Comparison of ENCODE assay signal across 10 cellular contexts in genomic region chr14:91398192-91398591, GRCh38. TPM values are rescaled to one million over a fixed set of nuclear protein-coding genes. Genes with fewer than 3 reads are reported as not detected.
DNase-seq lines count a peak whose midpoint lies in the region; ATAC-seq, FAIRE-seq and TF ChIP-seq lines count a peak whose summit lies in the region.
"Had no signal": no experiment of that assay in that cellular context is flagged by ENCODE, and none has a peak within 500 bp of the region (broad histone marks: within the 10 kb centered on the region; RNA-seq: fewer than 3 reads in every experiment).

No MANE protein-coding gene starts in this region.

- H3K36me3 Mint-ChIP-seq in activated naive CD4-positive, alpha-beta T cell treated with anti-CD3 and anti-CD28 coated beads, Interleukin-2, amount 10 ng/mL, durations not matched to agents 7 days and 5 days, result peaks cover 49% of the 10 kb centered on the region
- peaks cover 8% of the 10 kb centered on the region for H3K36me3 Mint-ChIP-seq in WTC11

- no peak for DNase-seq in activated naive CD4-positive, alpha-beta T cell treated with anti-CD3 and anti-CD28 coated beads, Interleukin-2, amount 10 ng/mL, durations not matched to agents 7 days and 5 days
- no peak for DNase-seq in activated naive CD4-positive, alpha-beta T cell treated with anti-CD3 and anti-CD28 coated beads, Interleukin-2, amount 50 U/mL, for 16 hours
- DNase-seq in WTC11 (ENCODE audit: low spot score) (no peak), left lung (no peak), transverse colon (no peak), superior temporal gyrus (ENCODE audit: extremely low spot score) (no peak), HTR-8/SVneo (ENCODE audit: insufficient read length, low spot score) (no peak)
- DNase-seq: SHP77 had no signal

- H3K36me3 ChIP-seq in left lung (no peaks in the 10 kb centered on the region), transverse colon (no peaks in the 10 kb centered on the region)

- H3K27me3 Mint-ChIP-seq in activated naive CD4-positive, alpha-beta T cell treated with anti-CD3 and anti-CD28 coated beads, Interleukin-2, amount 10 ng/mL, durations not matched to agents 7 days and 5 days, result no peaks in the 10 kb centered on the region
- no peaks in the 10 kb centered on the region for H3K27me3 Mint-ChIP-seq in WTC11 (ENCODE audit: low read depth)

- H3K4me1 Mint-ChIP-seq in activated naive CD4-positive, alpha-beta T cell treated with anti-CD3 and anti-CD28 coated beads, Interleukin-2, amount 10 ng/mL, durations not matched to agents 7 days and 5 days, result peaks cover 93% of the 10 kb centered on the region
- peaks cover 85% of the 10 kb centered on the region for H3K4me1 Mint-ChIP-seq in WTC11

- H3K4me1 ChIP-seq in left lung (peaks cover 26 to 88% of the 10 kb centered on the region in 2 donors), transverse colon (peaks cover 19 to 76% (median 64%) of the 10 kb centered on the region in 4 donors)

- no peak for ATAC-seq in WTC11
- no peak for ATAC-seq in left lung
- no peak for ATAC-seq in HG03175 (IDR thresholded peaks at IDR 0.05; ENCODE audit: unreplicated experiment)

- no peak for TF ChIP-seq CTCF in WTC11 (IDR thresholded peaks at IDR 0.05)
- no peak for TF ChIP-seq CTCF in left lung (IDR thresholded peaks at IDR 0.05)
- TF ChIP-seq CTCF in transverse colon (IDR thresholded peaks at IDR 0.05), result no peak

- POLR2A ChIA-PET in WTC11 (lab: Charles Lee), result interaction anchor here (1.0 to 2.5 kb wide), 3 partner anchors 15 to 111 kb away, joined by 3 to 6 read pairs (median 4); partner anchors contain the start of gene PPP4R3A

- H3K4me3 ChIP-seq in left lung (no peak overlapping the region), transverse colon (no peak overlapping the region)

- TF ChIP-seq EP300 in transverse colon (IDR thresholded peaks at IDR 0.05; ENCODE audit: low read depth), result no peak

- TF ChIP-seq POLR2A in transverse colon (IDR thresholded peaks at IDR 0.05), result no peak

- peaks cover 2% of the 10 kb centered on the region for H3K9me3 Mint-ChIP-seq in activated naive CD4-positive, alpha-beta T cell treated with anti-CD3 and anti-CD28 coated beads, Interleukin-2, amount 10 ng/mL, durations not matched to agents 7 days and 5 days
- peaks cover 8% of the 10 kb centered on the region for H3K9me3 Mint-ChIP-seq in WTC11

- intact Hi-C loops in left lung (cut with DNase I) (no loop called here), transverse colon (cut with DNase I; ENCODE audit: low total_unique reads) (no loop called here)

- H3K27me3 ChIP-seq in left lung (no peaks in the 10 kb centered on the region), transverse colon (no peaks in the 10 kb centered on the region)
- H3K27me3 ChIP-seq: foreskin keratinocyte had no signal

- H3K9me3 ChIP-seq in left lung (no peaks in the 10 kb centered on the region), transverse colon (no peaks in the 10 kb centered on the region)

- peak overlapping the region; percentile 90 for H3K27ac Mint-ChIP-seq in activated naive CD4-positive, alpha-beta T cell treated with anti-CD3 and anti-CD28 coated beads, Interleukin-2, amount 10 ng/mL, durations not matched to agents 7 days and 5 days
- peak overlapping the region; percentile 87 for H3K27ac Mint-ChIP-seq in WTC11

- 76 to 80% methylated on average over 2 to 4 of the region's 4 CpGs for WGBS in transverse colon (ENCODE audit: low coverage in 1 of 2), 2 donors

- in situ Hi-C loops in transverse colon (cut with MboI; ENCODE audit: low pct_ligation_motif_present in 1 of 4, low pct_unique_long_range_greater_than_20kb in 1 of 4, low sequenced_read_pairs in 3 of 4), result no loop called here

- H3K4me3 Mint-ChIP-seq in activated naive CD4-positive, alpha-beta T cell treated with anti-CD3 and anti-CD28 coated beads, Interleukin-2, amount 10 ng/mL, durations not matched to agents 7 days and 5 days, result peak overlapping the region; percentile 72
- H3K4me3 Mint-ChIP-seq in WTC11, result no peak overlapping the region

- FAIRE-seq in HTR-8/SVneo (lab: Jason Lieb, UNC), result no peak

- CTCF ChIA-PET in activated naive CD4-positive, alpha-beta T cell treated with anti-CD3 and anti-CD28 coated beads, Interleukin-2, amount 10 ng/mL, durations not matched to agents 7 days and 5 days (lab: Charles Lee), result interaction anchor here (0.8 to 4.5 kb wide), 12 partner anchors 8 to 75 kb away, joined by 3 to 44 read pairs (median 4); partner anchors contain the start of gene CCDC88C
- CTCF ChIA-PET in WTC11 (lab: Charles Lee), result interaction anchor here (0.6 to 5.0 kb wide), 9 partner anchors 15 to 111 kb away, joined by 3 to 41 read pairs (median 6); partner anchors contain the start of gene CCDC88C

- H3K27ac ChIP-seq in left lung, result peak overlapping the region; percentile 26 to 84
- peak overlapping the region; percentile 80 to 85 (median 84) for H3K27ac ChIP-seq in transverse colon
- H3K27ac ChIP-seq: foreskin keratinocyte had no signal

TF ChIP-seq in WTC11, 78 proteins besides CTCF, POLR2A, EP300 and RAD21:
- TF ChIP-seq CREM (CRISPR knock-in tag; IDR thresholded peaks at IDR 0.05) (no peak), CBFB (CRISPR knock-in tag; IDR thresholded peaks at IDR 0.05; ENCODE audit: low read depth) (no peak), ZNF121 (CRISPR knock-in tag; IDR thresholded peaks at IDR 0.05) (peak; percentile 99), NR1H2 (CRISPR knock-in tag; IDR thresholded peaks at IDR 0.05) (no peak)

RNA-seq across cellular contexts. Expression of gene CCDC88C, which starts 19.4 kb away (rescaled TPM):
- total RNA-seq in WTC11 (2021) (46.4 to 64.8 TPM (median 46.6 TPM) in 3 replicates), left lung (10 to 100 TPM; 31.5 to 41.8 TPM), transverse colon (100 to 1,000 TPM in 1 of 4 donors, 10 to 100 TPM in 3; 29.5 to 171 (median 60.3) TPM)
